Comparison of ENCODE assay signal across 8 cellular contexts in genomic region chr5:150487199-150488061, GRCh38. TPM values are rescaled to one million over a fixed set of nuclear protein-coding genes. Genes with fewer than 3 reads are reported as not detected.
A peak's percentile ranks its signal among the peaks of the same experiment; 100 is the strongest.
DNase-seq lines count a peak whose midpoint lies in the region; ATAC-seq and TF ChIP-seq lines count a peak whose summit lies in the region.

No MANE protein-coding gene starts in this region.

- ATAC-seq in GM21423 (IDR thresholded peaks at IDR 0.05; ENCODE audit: unreplicated experiment) (peak; percentile 21), memory B cell (ENCODE audit: low read depth) (peak; percentile 62), upper lobe of left lung (ENCODE audit: low FRiP score in 2 of 2) (peak; percentile 8 to 25), GM21526 (IDR thresholded peaks at IDR 0.05; ENCODE audit: low FRiP score, unreplicated experiment) (no peak), HG03571 (IDR thresholded peaks at IDR 0.05; ENCODE audit: unreplicated experiment) (no peak)

- peak in 1 of 4 donors; percentile 18 for TF ChIP-seq POLR2A in upper lobe of left lung (IDR thresholded peaks at IDR 0.05)

- H3K27me3 Mint-ChIP-seq in memory B cell: no peaks in the 10 kb centered on the region

- peaks cover 14% of the 10 kb centered on the region for H3K27me3 ChIP-seq in effector memory CD4-positive, alpha-beta T cell (replicated peaks; ENCODE audit: control insufficient read depth, insufficient read depth, low read length, poor library complexity, severe bottlenecking)
- H3K27me3 ChIP-seq in upper lobe of left lung: no peaks in the 10 kb centered on the region

- H3K27ac ChIP-seq in C4-2B: peak overlapping the region; percentile 99
- H3K27ac ChIP-seq in effector memory CD4-positive, alpha-beta T cell (ENCODE audit: insufficient read depth, low read length, poor library complexity, severe bottlenecking): no peak overlapping the region
- H3K27ac ChIP-seq in upper lobe of left lung: peak overlapping the region; percentile 94 to 99 (median 98)

- H3K4me3 ChIP-seq in effector memory CD4-positive, alpha-beta T cell (ENCODE audit: insufficient read depth, low read depth, low read length, poor library complexity, severe bottlenecking): peak overlapping the region; percentile 48
- peak overlapping the region; percentile 51 to 90 (median 82) for H3K4me3 ChIP-seq in upper lobe of left lung

- H3K4me1 ChIP-seq in effector memory CD4-positive, alpha-beta T cell (ENCODE audit: control insufficient read depth, insufficient read depth, low read length, poor library complexity, severe bottlenecking): peaks cover 6% of the 10 kb centered on the region
- peaks cover 55 to 68% (median 65%) of the 10 kb centered on the region in 4 donors for H3K4me1 ChIP-seq in upper lobe of left lung

- no peak for TF ChIP-seq EP300 in upper lobe of left lung (IDR thresholded peaks at IDR 0.05)

- WGBS in upper lobe of left lung, 2 donors: 33 to 40% methylated on average over 10 of the region's 10 CpGs

- peak overlapping the region; percentile 83 for H3K4me3 Mint-ChIP-seq in memory B cell

- H3K27ac Mint-ChIP-seq in memory B cell: peak overlapping the region; percentile 54

- no peak for TF ChIP-seq CTCF in C4-2B (conservative IDR thresholded peaks at IDR 0.05)
- TF ChIP-seq CTCF in upper lobe of left lung (IDR thresholded peaks at IDR 0.05): peak in 1 of 6 experiments; percentile 27

- no peaks in the 10 kb centered on the region for H3K9me3 Mint-ChIP-seq in memory B cell

- H3K36me3 ChIP-seq in effector memory CD4-positive, alpha-beta T cell (ENCODE audit: control insufficient read depth, insufficient read depth, low read length): no peaks in the 10 kb centered on the region
- no peaks in the 10 kb centered on the region for H3K36me3 ChIP-seq in upper lobe of left lung

- no peaks in the 10 kb centered on the region for H3K36me3 Mint-ChIP-seq in memory B cell

- no peaks in the 10 kb centered on the region for H3K9me3 ChIP-seq in effector memory CD4-positive, alpha-beta T cell (ENCODE audit: control insufficient read depth, low read length)
- no peaks in the 10 kb centered on the region for H3K9me3 ChIP-seq in upper lobe of left lung

- H3K4me1 Mint-ChIP-seq in memory B cell: peaks cover 44% of the 10 kb centered on the region

- DNase-seq in SHP77 treated with DMSO at 0.1 percent for 48 hours (lab: John Stamatoyannopoulos, UW): peak; percentile 10
- DNase-seq in effector memory CD4-positive, alpha-beta T cell: no peak
- DNase-seq in memory B cell (ENCODE audit: low spot score in 2 of 2): peak; percentile 15 to 29
- DNase-seq in upper lobe of left lung: peak in 1 of 2 donors; percentile 71

RNA-seq across cellular contexts. Expression of gene NDST1, which starts 20.5 kb away (rescaled TPM):
- total RNA-seq in upper lobe of left lung: 100 to 1,000 TPM in 5 of 6 donors, 10 to 100 TPM in 1; 81.7 to 265 (median 166) TPM

RNA-seq across cellular contexts. Expression of gene RPS14, which starts 37.9 kb away (rescaled TPM):
- 1,000 to 10,000 TPM in 5 of 6 donors, 100 to 1,000 TPM in 1; 806 to 1,982 (median 1,727) TPM for total RNA-seq in upper lobe of left lung

Comparison
In these comparisons a context has a peak if more than half of its experiments do, and no peak if none do; other contexts are left out.
1. ATAC-seq: peak in GM21423 (single experiment), memory B cell (single experiment) and upper lobe of left lung (2 of 2); none in GM21526 (single experiment) and HG03571 (single experiment).
2. DNase-seq: peak in SHP77 treated with DMSO at 0.1 percent for 48 hours (single experiment) and memory B cell (2 of 2); none in effector memory CD4-positive, alpha-beta T cell (0 of 3).